In the genomic region with DNA sequence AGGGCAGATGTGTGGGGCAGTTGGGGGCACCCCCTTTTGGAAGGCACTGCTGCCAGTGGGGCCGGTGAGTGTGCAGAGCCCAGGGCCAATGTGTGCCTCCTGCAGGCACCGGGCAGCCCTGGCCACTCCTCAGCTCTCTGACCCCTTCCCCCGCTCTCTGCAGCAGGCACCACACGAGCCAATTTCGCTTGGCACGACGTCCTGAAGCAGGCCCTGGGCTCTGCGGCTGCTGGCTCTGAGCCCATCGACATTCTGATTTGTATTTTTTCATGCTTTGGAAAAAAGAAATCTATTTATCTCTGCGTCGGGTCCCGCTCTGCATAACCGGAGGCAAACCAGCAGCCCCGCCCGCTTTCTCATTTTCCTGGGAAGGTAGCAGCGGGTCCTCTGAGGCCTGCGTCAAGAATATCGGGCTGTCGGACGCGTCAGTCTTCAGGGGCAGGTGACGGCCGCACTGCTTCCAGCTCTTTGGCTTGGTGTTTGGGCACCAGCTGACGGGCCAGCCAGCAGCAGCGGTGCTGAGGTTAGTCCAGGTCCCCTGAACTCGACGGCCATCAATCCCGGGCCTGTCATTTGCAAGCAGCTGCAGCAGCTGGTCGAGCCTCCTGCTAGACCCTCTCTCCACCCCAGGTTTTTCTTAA, we compare ENCODE assay signal across 10 cellular contexts.
DNase-seq lines count a peak whose midpoint lies in the region; ATAC-seq and TF ChIP-seq lines count a peak whose summit lies in the region.
"Had no signal": no experiment of that assay in that cellular context is flagged by ENCODE, and none has a peak within 500 bp of the region (broad histone marks: within the 10 kb centered on the region; RNA-seq: fewer than 3 reads in every experiment).

No MANE protein-coding gene starts in this region.

- no peaks in the 10 kb centered on the region for H3K27me3 ChIP-seq in right lobe of liver
- no peaks in the 10 kb centered on the region for H3K27me3 ChIP-seq in upper lobe of left lung

- TF ChIP-seq CTCF in coronary artery (IDR thresholded peaks at IDR 0.05): no peak
- TF ChIP-seq CTCF in right lobe of liver (IDR thresholded peaks at IDR 0.05): no peak
- no peak for TF ChIP-seq CTCF in upper lobe of left lung (IDR thresholded peaks at IDR 0.05)

- DNase-seq in NCI-H1417 (lab: John Stamatoyannopoulos, UW) (peak in 2 of 3 experiments; percentile 17 to 63), NCI-H1417 treated with DMSO at 0.1 percent for 48 hours (lab: John Stamatoyannopoulos, UW) (no peak), coronary artery (ENCODE audit: low spot score) (no peak), right lobe of liver (peak; percentile 78 to 92 (median 78)), upper lobe of left lung (peak in 1 of 2 donors; percentile 68), cortex of kidney (lab: John Stamatoyannopoulos, UW) (no peak), SW480 (ENCODE audit: low spot score) (no peak)
- DNase-seq: activated T-cell treated with anti-CD3 and anti-CD28 coated beads, Interleukin-2, amount 50 U/mL, for 72 hours; MV-4-11 had no signal

- ATAC-seq in right lobe of liver (peak; percentile 67 to 83 (median 80)), upper lobe of left lung (ENCODE audit: low FRiP score in 2 of 2) (peak; percentile 4 to 57), GM18498 (IDR thresholded peaks at IDR 0.05; ENCODE audit: unreplicated experiment) (no peak)
- ATAC-seq: activated T-cell treated with anti-CD3 and anti-CD28 coated beads, Interleukin-2, amount 50 U/mL, for 72 hours had no signal

- 33% methylated on average over 24 of the region's 29 CpGs for WGBS in right lobe of liver (ENCODE audit: insufficient coverage, low coverage, low lambda C conversion rate, missing lambda C conversion rate)
- 72 to 73% methylated on average over 22 to 29 of the region's 29 CpGs for WGBS in upper lobe of left lung, 2 donors

- peak overlapping the region; percentile 64 to 94 for H3K27ac ChIP-seq in coronary artery
- H3K27ac ChIP-seq in right lobe of liver: peak overlapping the region in 2 of 3 donors; percentile 31 to 49
- H3K27ac ChIP-seq in upper lobe of left lung: no peak overlapping the region

- TF ChIP-seq POLR2A in right lobe of liver (IDR thresholded peaks at IDR 0.05) (no peak), upper lobe of left lung (IDR thresholded peaks at IDR 0.05) (no peak)

- intact Hi-C loops in right lobe of liver (cut with DNase I): no loop called here

- H3K4me3 ChIP-seq in coronary artery: peak overlapping the region; percentile 32
- no peak overlapping the region for H3K4me3 ChIP-seq in right lobe of liver
- H3K4me3 ChIP-seq in upper lobe of left lung: no peak overlapping the region

- H3K36me3 ChIP-seq in right lobe of liver: peaks cover 0 to 6% (median 2%) of the 10 kb centered on the region in 4 donors
- H3K36me3 ChIP-seq in upper lobe of left lung: peaks cover 0 to 51% (median 18%) of the 10 kb centered on the region in 4 donors

- H3K4me1 ChIP-seq in right lobe of liver: peaks cover 0 to 31% (median 11%) of the 10 kb centered on the region in 4 donors
- H3K4me1 ChIP-seq in upper lobe of left lung: peaks cover 2 to 16% (median 8%) of the 10 kb centered on the region in 4 donors

- TF ChIP-seq EP300 in upper lobe of left lung (IDR thresholded peaks at IDR 0.05): no peak

- peaks cover 0 to 5% (median 0%) of the 10 kb centered on the region in 4 donors for H3K9me3 ChIP-seq in right lobe of liver
- H3K9me3 ChIP-seq in upper lobe of left lung: peaks cover 11 to 20% (median 16%) of the 10 kb centered on the region in 4 donors

Comparison
In these comparisons a context has a peak if more than half of its experiments do, and no peak if none do; other contexts are left out.
1. DNase-seq: peak in NCI-H1417 (2 of 3) and right lobe of liver (3 of 3); none in NCI-H1417 treated with DMSO at 0.1 percent for 48 hours (single experiment), coronary artery (single experiment), cortex of kidney (single experiment) and SW480 (single experiment).
2. H3K27ac ChIP-seq: peak in coronary artery (2 of 2) and right lobe of liver (2 of 3); none in upper lobe of left lung (0 of 4).